16 cellular contexts compared by ENCODE assay signal in the genomic region with DNA sequence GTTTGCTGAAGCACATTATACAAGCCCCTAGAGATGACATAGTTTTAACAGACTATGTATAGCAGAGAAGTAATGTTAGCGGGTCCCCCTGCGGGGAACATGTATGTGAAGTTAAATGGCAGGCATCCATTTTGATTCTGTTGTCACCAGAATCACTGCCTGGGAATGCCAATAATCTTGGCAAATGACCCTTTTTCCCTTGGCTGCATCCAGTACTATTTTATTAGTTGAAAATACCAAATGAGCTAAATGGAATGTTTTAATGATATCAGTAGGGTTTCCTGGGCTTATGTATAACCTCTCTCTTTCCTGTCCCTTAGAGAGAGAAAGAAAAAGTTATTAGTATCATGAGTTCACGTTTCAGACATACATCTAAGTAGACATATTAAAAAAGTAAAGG.
DNase-seq lines count a peak whose midpoint lies in the region; ATAC-seq lines count a peak whose summit lies in the region.
"Had no signal": no experiment of that assay in that cellular context is flagged by ENCODE, and none has a peak within 500 bp of the region (broad histone marks: within the 10 kb centered on the region; RNA-seq: fewer than 3 reads in every experiment).

No MANE protein-coding gene starts in this region.

- H3K27me3 Mint-ChIP-seq in activated CD8-positive, alpha-beta T cell treated with anti-CD3 and anti-CD28 coated beads, Interleukin-2, amount 10 ng/mL, durations not matched to agents 7 days and 5 days (ENCODE audit: low read depth): no peaks in the 10 kb centered on the region
- H3K27me3 Mint-ChIP-seq: CD4-positive, alpha-beta memory T cell had no signal

- H3K9me3 ChIP-seq in skeletal muscle tissue (ENCODE audit: control insufficient read depth in 3 of 3, low read length in 3 of 3): no peaks in the 10 kb centered on the region
- H3K9me3 ChIP-seq: BE2C had no signal

- H3K4me1 Mint-ChIP-seq in activated CD8-positive, alpha-beta T cell treated with anti-CD3 and anti-CD28 coated beads, Interleukin-2, amount 10 ng/mL, durations not matched to agents 7 days and 5 days (ENCODE audit: low read depth): no peaks in the 10 kb centered on the region
- H3K4me1 Mint-ChIP-seq: CD4-positive, alpha-beta memory T cell had no signal

- no peak overlapping the region for H3K9ac ChIP-seq in skeletal muscle tissue (ENCODE audit: low read depth in 1 of 3, low read length in 3 of 3)
- H3K9ac ChIP-seq: GM23248 had no signal

- peak; percentile 57 for DNase-seq in EL
- peak; percentile 56 for DNase-seq in astrocyte of the hippocampus (ENCODE audit: low read depth, low spot score)
- DNase-seq in activated CD8-positive, alpha-beta T cell treated with anti-CD3 and anti-CD28 coated beads, Interleukin-2, amount 10 ng/mL, durations not matched to agents 7 days and 5 days: no peak
- DNase-seq in midbrain (lab: John Stamatoyannopoulos, UW): no peak
- no peak for DNase-seq in NCI-H187 (lab: John Stamatoyannopoulos, UW)
- DNase-seq: BE2C; CD4-positive, alpha-beta memory T cell; DMS153; DMS79 treated with DMSO at 0.1 percent for 48 hours; GF-D8; GM23248 had no signal

- POLR2A ChIA-PET in activated CD8-positive, alpha-beta T cell treated with anti-CD3 and anti-CD28 coated beads, Interleukin-2, amount 10 ng/mL, durations not matched to agents 7 days and 5 days (lab: Charles Lee): no interaction called here

- peaks cover 23 to 25% (median 24%) of the 10 kb centered on the region in 3 donors for H3K4me1 ChIP-seq in skeletal muscle tissue (ENCODE audit: control insufficient read depth in 3 of 3, insufficient read depth in 3 of 3, low read length in 3 of 3)
- H3K4me1 ChIP-seq: BE2C had no signal

- no peak overlapping the region for H3K4me3 Mint-ChIP-seq in activated CD8-positive, alpha-beta T cell treated with anti-CD3 and anti-CD28 coated beads, Interleukin-2, amount 10 ng/mL, durations not matched to agents 7 days and 5 days
- H3K4me3 Mint-ChIP-seq: CD4-positive, alpha-beta memory T cell had no signal

- peak overlapping the region; percentile 11 for H3K27ac ChIP-seq in skeletal muscle tissue (ENCODE audit: low read depth, low read length)
- H3K27ac ChIP-seq: C4-2B, GM23248, HL-60 had no signal

- H3K27me3 ChIP-seq in skeletal muscle tissue (ENCODE audit: control insufficient read depth in 3 of 3, insufficient read depth in 3 of 3, low read length in 3 of 3): no peaks in the 10 kb centered on the region
- H3K27me3 ChIP-seq: BE2C had no signal

- H3K9me3 Mint-ChIP-seq in activated CD8-positive, alpha-beta T cell treated with anti-CD3 and anti-CD28 coated beads, Interleukin-2, amount 10 ng/mL, durations not matched to agents 7 days and 5 days (ENCODE audit: insufficient read depth): no peaks in the 10 kb centered on the region

- H3K4me3 ChIP-seq in skeletal muscle tissue (ENCODE audit: low read length in 3 of 3): no peak overlapping the region
- H3K4me3 ChIP-seq: GM23248 had no signal

- no peak for ATAC-seq in activated CD8-positive, alpha-beta T cell treated with anti-CD3 and anti-CD28 coated beads, Interleukin-2, amount 10 ng/mL, durations not matched to agents 7 days and 5 days
- ATAC-seq in GM19328 (IDR thresholded peaks at IDR 0.05; ENCODE audit: unreplicated experiment): no peak
- ATAC-seq: HCT116 had no signal

- H3K36me3 Mint-ChIP-seq in activated CD8-positive, alpha-beta T cell treated with anti-CD3 and anti-CD28 coated beads, Interleukin-2, amount 10 ng/mL, durations not matched to agents 7 days and 5 days (ENCODE audit: low read depth): no peaks in the 10 kb centered on the region
- H3K36me3 Mint-ChIP-seq: CD4-positive, alpha-beta memory T cell had no signal

- CTCF ChIA-PET in activated CD8-positive, alpha-beta T cell treated with anti-CD3 and anti-CD28 coated beads, Interleukin-2, amount 10 ng/mL, durations not matched to agents 7 days and 5 days (lab: Charles Lee): no interaction called here

- H3K36me3 ChIP-seq in skeletal muscle tissue (ENCODE audit: control insufficient read depth in 3 of 3, insufficient read depth in 3 of 3, low read length in 3 of 3): peaks cover 0 to 18% (median 13%) of the 10 kb centered on the region in 3 donors

- no peak overlapping the region for H3K27ac Mint-ChIP-seq in activated CD8-positive, alpha-beta T cell treated with anti-CD3 and anti-CD28 coated beads, Interleukin-2, amount 10 ng/mL, durations not matched to agents 7 days and 5 days
- H3K27ac Mint-ChIP-seq: CD4-positive, alpha-beta memory T cell had no signal

Comparison
In these comparisons a context has a peak if more than half of its experiments do, and no peak if none do; other contexts are left out.
1. DNase-seq: peak in EL (single experiment) and astrocyte of the hippocampus (single experiment); none in activated CD8-positive, alpha-beta T cell treated with anti-CD3 and anti-CD28 coated beads, Interleukin-2, amount 10 ng/mL, durations not matched to agents 7 days and 5 days (single experiment), midbrain (single experiment) and NCI-H187 (0 of 2).